Comparison of ENCODE assay signal across 28 cellular contexts in genomic region chr9:133321411-133321935, GRCh38.
"Had no signal": no experiment of that assay in that cellular context is flagged by ENCODE, and none has a peak within 500 bp of the region (broad histone marks: within the 10 kb centered on the region; RNA-seq: fewer than 3 reads in every experiment).

No MANE protein-coding gene starts in this region.

- H3K36me3 Mint-ChIP-seq: activated naive CD8-positive, alpha-beta T cell; brain had no signal

- H3K9me3 Mint-ChIP-seq: activated CD8-positive, alpha-beta T cell treated with anti-CD3 and anti-CD28 coated beads for 36 hours; activated naive CD4-positive, alpha-beta T cell treated with anti-CD3 and anti-CD28 coated beads for 36 hours; activated T-cell treated with anti-CD3 and anti-CD28 coated beads, Interleukin-2, amount 50 U/mL, for 24 hours; activated T-helper 1 cell treated with anti-CD3 and anti-CD28 coated beads, Interleukin-12 subunit alpha, Interleukin-12 subunit beta, Interleukin-2, Interleukin-4 antibody, amounts not matched to agents 30 ng/mL and 10 ng/mL and 1 ng/mL, durations not matched to agents 14 hours and 24 hours and 36 hours had no signal

- ATAC-seq: activated CD8-positive, alpha-beta T cell treated with anti-CD3 and anti-CD28 coated beads for 36 hours; Right ventricle myocardium inferior had no signal

- H3K27ac Mint-ChIP-seq: activated CD8-positive, alpha-beta T cell treated with anti-CD3 and anti-CD28 coated beads for 36 hours; activated naive CD4-positive, alpha-beta T cell treated with anti-CD3 and anti-CD28 coated beads for 36 hours; activated naive CD8-positive, alpha-beta T cell; activated T-cell treated with anti-CD3 and anti-CD28 coated beads, Interleukin-2, amount 50 U/mL, for 24 hours; activated T-helper 1 cell treated with anti-CD3 and anti-CD28 coated beads, Interleukin-12 subunit alpha, Interleukin-12 subunit beta, Interleukin-2, Interleukin-4 antibody, amounts not matched to agents 30 ng/mL and 10 ng/mL and 1 ng/mL, durations not matched to agents 14 hours and 24 hours and 36 hours; brain had no signal

- H3K27ac ChIP-seq: cardiac muscle cell, KMS-11, SJCRH30, VCaP had no signal

- H3K4me1 ChIP-seq: SJCRH30 had no signal

- DNase-seq: activated CD4-positive, CD25-positive, alpha-beta regulatory T cell; activated CD8-positive, alpha-beta T cell treated with anti-CD3 and anti-CD28 coated beads for 36 hours; activated gamma-delta T cell; activated naive CD4-positive, alpha-beta T cell treated with anti-CD3 and anti-CD28 coated beads for 36 hours; activated T-cell treated with anti-CD3 and anti-CD28 coated beads, Interleukin-2, amount 50 U/mL, for 24 hours; amygdala; MV-4-11; NCI-H1092 treated with DMSO at 0.1 percent for 48 hours; NCI-H1417 treated with DMSO at 0.1 percent for 48 hours; NCI-H1694; NCI-H2029; NCI-H2107; NCI-H2171 treated with DMSO at 0.1 percent for 48 hours; NCI-H226; NCI-H510A; NCI-H526 treated with DMSO at 0.1 percent for 48 hours; NCI-H82; RPMI8226; SJCRH30; SK-N-SH; T-helper 1 cell had no signal

- H3K27me3 ChIP-seq: cardiac muscle cell had no signal

- H3K27me3 Mint-ChIP-seq: activated CD8-positive, alpha-beta T cell treated with anti-CD3 and anti-CD28 coated beads for 36 hours; activated T-cell treated with anti-CD3 and anti-CD28 coated beads, Interleukin-2, amount 50 U/mL, for 24 hours had no signal

- H3K9me3 ChIP-seq: SJCRH30, SK-N-SH had no signal

- H3K36me3 ChIP-seq: cardiac muscle cell, SJCRH30 had no signal

- H3K4me3 Mint-ChIP-seq: activated CD8-positive, alpha-beta T cell treated with anti-CD3 and anti-CD28 coated beads for 36 hours; activated naive CD4-positive, alpha-beta T cell treated with anti-CD3 and anti-CD28 coated beads for 36 hours; activated naive CD8-positive, alpha-beta T cell; activated T-cell treated with anti-CD3 and anti-CD28 coated beads, Interleukin-2, amount 50 U/mL, for 24 hours; activated T-helper 1 cell treated with anti-CD3 and anti-CD28 coated beads, Interleukin-12 subunit alpha, Interleukin-12 subunit beta, Interleukin-2, Interleukin-4 antibody, amounts not matched to agents 30 ng/mL and 10 ng/mL and 1 ng/mL, durations not matched to agents 14 hours and 24 hours and 36 hours; brain had no signal

- H3K4me3 ChIP-seq: cardiac muscle cell, SJCRH30 had no signal

- H3K4me1 Mint-ChIP-seq: brain had no signal
